ENCODE assay signal across 35 cellular contexts in the genomic region with DNA sequence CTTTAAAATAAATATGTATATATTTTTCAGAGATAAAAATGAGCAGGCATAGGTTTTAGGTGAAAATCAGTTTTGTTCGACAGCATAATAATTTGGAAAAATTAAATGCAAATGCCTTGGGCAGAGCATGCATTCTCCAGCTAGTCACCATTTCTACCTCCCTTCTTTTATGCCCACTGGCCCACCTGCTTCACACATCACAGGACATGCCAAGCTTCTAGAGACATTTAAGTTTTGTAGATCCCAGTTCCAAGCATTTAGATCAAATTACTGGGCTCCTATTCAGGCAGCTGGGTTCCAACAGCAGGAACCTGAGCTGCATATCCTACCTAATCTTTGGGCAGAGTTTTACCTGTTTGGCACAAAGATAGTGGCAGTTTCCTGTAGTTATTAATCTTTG.
"Had no signal": no experiment of that assay in that cellular context is flagged by ENCODE, and none has a peak within 500 bp of the region (broad histone marks: within the 10 kb centered on the region; RNA-seq: fewer than 3 reads in every experiment).

No MANE protein-coding gene starts in this region.

- H3K27ac ChIP-seq: adrenal gland, body of pancreas, brain microvascular endothelial cell, breast epithelium, VCaP had no signal

- H3K4me3 ChIP-seq: adrenal gland, body of pancreas, breast epithelium had no signal

- ATAC-seq: activated CD8-positive, alpha-beta T cell treated with anti-CD3 and anti-CD28 coated beads for 36 hours; activated naive CD4-positive, alpha-beta T cell treated with anti-CD3 and anti-CD28 coated beads, Interleukin-2, amount 50 U/mL, for 72 hours; activated T-cell treated with anti-CD3 and anti-CD28 coated beads, Interleukin-2, amount 50 U/mL, for 4 hours; activated T-cell treated with anti-CD3 and anti-CD28 coated beads, Interleukin-2, amount 50 U/mL, for 72 hours; activated T-helper 17 cell treated with anti-CD3 and anti-CD28 coated beads, Interleukin-2, amount 50 U/mL, for 72 hours; body of pancreas had no signal

- H3K4me1 Mint-ChIP-seq: activated B cell treated with CpG ODN at 0.5 μM for 24 hours had no signal

- DNase-seq: activated B cell treated with CpG ODN at 0.5 μM for 24 hours; activated CD4-positive, alpha-beta memory T cell treated with anti-CD3 and anti-CD28 coated beads for 36 hours; activated CD4-positive, alpha-beta T cell treated with anti-CD3 and anti-CD28 coated beads for 4 hours; activated CD4-positive, alpha-beta T cell treated with anti-CD3 and anti-CD28 coated beads, Interleukin-2, amount 10 ng/mL, durations not matched to agents 24 days and 14 days; activated CD4-positive, alpha-beta T cell treated with anti-CD3 and anti-CD28 coated beads, Interleukin-2, amount 50 U/mL, for 1 hour; activated CD4-positive, alpha-beta T cell treated with anti-CD3 and anti-CD28 coated beads, Interleukin-2, amount 50 U/mL, for 4 hours; activated CD4-positive, CD25-positive, alpha-beta regulatory T cell treated with anti-CD3 and anti-CD28 coated beads, Interleukin-2, amount 50 U/mL, for 72 hours; activated CD8-positive, alpha-beta memory T cell treated with anti-CD3 and anti-CD28 coated beads, Interleukin-2, amount 50 U/mL, for 4 hours; activated CD8-positive, alpha-beta T cell treated with anti-CD3 and anti-CD28 coated beads for 36 hours; activated effector memory CD4-positive, alpha-beta T cell treated with anti-CD3 and anti-CD28 coated beads, Interleukin-2, amount 50 U/mL, for 16 hours; activated gamma-delta T cell treated with Interleukin-2 at 50 U/mL for 16 hours; activated naive CD4-positive, alpha-beta T cell; activated naive CD4-positive, alpha-beta T cell treated with anti-CD3 and anti-CD28 coated beads for 36 hours; activated naive CD4-positive, alpha-beta T cell treated with anti-CD3 and anti-CD28 coated beads, Interleukin-2, amount 50 U/mL, for 16 hours; activated naive CD8-positive, alpha-beta T cell treated with anti-CD3 and anti-CD28 coated beads for 36 hours; activated T-cell treated with anti-CD3 and anti-CD28 coated beads for 4 hours; activated T-cell treated with anti-CD3 and anti-CD28 coated beads, Interleukin-2, amount 50 U/mL, for 1 hour; activated T-cell treated with anti-CD3 and anti-CD28 coated beads, Interleukin-2, amount 50 U/mL, for 4 hours; activated T-cell treated with anti-CD3 and anti-CD28 coated beads, Interleukin-2, amount 50 U/mL, for 72 hours; adrenal gland; amniotic stem cell; aorta; body of pancreas; brain microvascular endothelial cell; central memory CD4-positive, alpha-beta T cell; T-helper 1 cell; T-helper 2 cell; T-helper 9 cell had no signal

- H3K4me1 ChIP-seq: adrenal gland, body of pancreas, breast epithelium had no signal

- H3K36me3 ChIP-seq: adrenal gland, brain microvascular endothelial cell, breast epithelium had no signal

- H3K27me3 ChIP-seq: adrenal gland, body of pancreas, brain microvascular endothelial cell, breast epithelium had no signal

- H3K4me3 Mint-ChIP-seq: activated B cell treated with CpG ODN at 0.5 μM for 24 hours; activated CD4-positive, alpha-beta memory T cell treated with anti-CD3 and anti-CD28 coated beads for 36 hours; activated CD4-positive, alpha-beta T cell treated with anti-CD3 and anti-CD28 coated beads, Interleukin-2, amount 10 ng/mL, durations not matched to agents 24 days and 14 days; activated CD8-positive, alpha-beta T cell treated with anti-CD3 and anti-CD28 coated beads for 36 hours; activated naive CD4-positive, alpha-beta T cell treated with anti-CD3 and anti-CD28 coated beads for 36 hours; activated naive CD8-positive, alpha-beta T cell treated with anti-CD3 and anti-CD28 coated beads for 36 hours; activated T-cell treated with anti-CD3 and anti-CD28 coated beads, Interleukin-2, amount 50 U/mL, for 4 hours; activated T-cell treated with anti-CD3 and anti-CD28 coated beads, Interleukin-2, amount 50 U/mL, for 72 hours; activated T-helper 1 cell treated with anti-CD3 and anti-CD28 coated beads, Interleukin-12 subunit alpha, Interleukin-12 subunit beta, Interleukin-2, Interleukin-4 antibody, amounts not matched to agents 30 ng/mL and 10 ng/mL and 1 ng/mL, durations not matched to agents 14 hours and 24 hours and 36 hours; activated T-helper 17 cell treated with anti-CD3 and anti-CD28 coated beads, Interleukin-2, amount 50 U/mL, for 72 hours; T-helper 1 cell treated with Interleukin-12 subunit alpha and Interleukin-12 subunit beta and Interleukin-4 antibody, amounts not matched to agents 30 μg/mL and 1 μg/mL, for 36 hours; T-helper 2 cell treated with Interferon-gamma antibody and Interleukin-4, amounts not matched to agents 5 μg/mL and 100 μg/mL, for 36 hours had no signal

- H3K36me3 Mint-ChIP-seq: activated CD4-positive, alpha-beta memory T cell treated with anti-CD3 and anti-CD28 coated beads for 36 hours had no signal

- H3K27ac Mint-ChIP-seq: activated B cell treated with CpG ODN at 0.5 μM for 24 hours; activated CD4-positive, alpha-beta memory T cell treated with anti-CD3 and anti-CD28 coated beads for 36 hours; activated CD4-positive, alpha-beta T cell treated with anti-CD3 and anti-CD28 coated beads, Interleukin-2, amount 10 ng/mL, durations not matched to agents 24 days and 14 days; activated CD8-positive, alpha-beta T cell treated with anti-CD3 and anti-CD28 coated beads for 36 hours; activated naive CD4-positive, alpha-beta T cell treated with anti-CD3 and anti-CD28 coated beads for 36 hours; activated naive CD4-positive, alpha-beta T cell treated with anti-CD3 and anti-CD28 coated beads, Interleukin-2, amount 50 U/mL, for 72 hours; activated naive CD8-positive, alpha-beta T cell treated with anti-CD3 and anti-CD28 coated beads for 36 hours; activated T-cell treated with anti-CD3 and anti-CD28 coated beads, Interleukin-2, amount 50 U/mL, for 72 hours; activated T-helper 1 cell treated with anti-CD3 and anti-CD28 coated beads, Interleukin-12 subunit alpha, Interleukin-12 subunit beta, Interleukin-2, Interleukin-4 antibody, amounts not matched to agents 30 ng/mL and 10 ng/mL and 1 ng/mL, durations not matched to agents 14 hours and 24 hours and 36 hours; activated T-helper 17 cell treated with anti-CD3 and anti-CD28 coated beads, Interleukin-2, amount 50 U/mL, for 72 hours; T-helper 1 cell treated with Interleukin-12 subunit alpha and Interleukin-12 subunit beta and Interleukin-4 antibody, amounts not matched to agents 30 μg/mL and 1 μg/mL, for 36 hours; T-helper 2 cell treated with Interferon-gamma antibody and Interleukin-4, amounts not matched to agents 5 μg/mL and 100 μg/mL, for 36 hours had no signal

- H3K9me3 ChIP-seq: adrenal gland, body of pancreas, breast epithelium had no signal

- H3K9me3 Mint-ChIP-seq: activated B cell treated with CpG ODN at 0.5 μM for 24 hours; activated CD4-positive, alpha-beta memory T cell treated with anti-CD3 and anti-CD28 coated beads for 36 hours; activated T-helper 17 cell treated with anti-CD3 and anti-CD28 coated beads, Interleukin-2, amount 50 U/mL, for 72 hours had no signal
